18 cellular contexts compared by ENCODE assay signal in genomic region chr10:33065111-33065510, GRCh38.
"Had no signal": no experiment of that assay in that cellular context is flagged by ENCODE, and none has a peak within 500 bp of the region (broad histone marks: within the 10 kb centered on the region; RNA-seq: fewer than 3 reads in every experiment).

No MANE protein-coding gene starts in this region.

- ATAC-seq: esophagus mucosa; gastrocnemius medialis; heart right ventricle; left colon; naive thymus-derived CD4-positive, alpha-beta T cell; stimulated activated memory B cell treated with anti-CD40 and anti-IgM and Interleukin-4, amounts not matched to agents 10 μg/mL and 1 μg/mL and 100 μg/mL, for 72 hours had no signal

- H3K4me1 ChIP-seq: gastrocnemius medialis, heart right ventricle, right lobe of liver, spleen, testis, transverse colon had no signal

- H3K27ac ChIP-seq: gastrocnemius medialis, heart right ventricle, right lobe of liver, spleen, testis, transverse colon had no signal

- FAIRE-seq: endometrium had no signal

- H3K36me3 ChIP-seq: gastrocnemius medialis, heart right ventricle, right lobe of liver, spleen, transverse colon had no signal

- H3K4me3 ChIP-seq: gastrocnemius medialis, heart right ventricle, right lobe of liver, spleen, testis, transverse colon had no signal

- H3K9me3 ChIP-seq: gastrocnemius medialis, heart right ventricle, right lobe of liver, spleen, testis, transverse colon had no signal

- DNase-seq: central memory CD4-positive, alpha-beta T cell; effector memory CD4-positive, alpha-beta T cell; gastrocnemius medialis; heart right ventricle; left colon; mesendoderm; naive thymus-derived CD4-positive, alpha-beta T cell; nephron progenitor cell; right lobe of liver; spleen; stimulated activated CD4-positive, alpha-beta T cell treated with anti-CD3 and anti-CD28 coated beads, Interleukin-15, amount 100 ng/mL, for 24 hours; stimulated activated CD4-positive, alpha-beta T cell treated with anti-CD3 and anti-CD28 coated beads, Interleukin-1b, Interleukin-23, amount 100 ng/mL, for 48 hours; stimulated activated CD4-positive, alpha-beta T cell treated with anti-CD3 and anti-CD28 coated beads, Interleukin-4, amount 100 ng/mL, for 24 hours; testis; transverse colon had no signal

- H3K27me3 ChIP-seq: gastrocnemius medialis, right lobe of liver, spleen, testis, transverse colon had no signal
